ENCODE assay signal across 19 cellular contexts in genomic region chr12:114949081-114949480, GRCh38.
A peak's percentile ranks its signal among the peaks of the same experiment; 100 is the strongest.
DNase-seq lines count a peak whose midpoint lies in the region; ATAC-seq and TF ChIP-seq lines count a peak whose summit lies in the region.
"Had no signal": no experiment of that assay in that cellular context is flagged by ENCODE, and none has a peak within 500 bp of the region (broad histone marks: within the 10 kb centered on the region; RNA-seq: fewer than 3 reads in every experiment).

No MANE protein-coding gene starts in this region.

- no peaks in the 10 kb centered on the region for H3K36me3 ChIP-seq in SJSA1
- H3K36me3 ChIP-seq: BE2C, HAP-1 had no signal

- DNase-seq in SJSA1 (ENCODE audit: low read depth in 1 of 2, low spot score in 2 of 2) (peak in 1 of 2 experiments; percentile 61), mesothelial cell of epicardium (ENCODE audit: low spot score in 2 of 2, unreplicated experiment in 2 of 2) (no peak), NOMO-1 treated with dmso at 0.1 percent for 144 hours (lab: John Stamatoyannopoulos, UW; ENCODE audit: unreplicated experiment) (no peak), NCI-H226 (no peak)
- DNase-seq: ACHN; BE2C; C1 segment of cervical spinal cord; CD4-positive, CD25-positive, alpha-beta regulatory T cell; CD8-positive, alpha-beta memory T cell; COR-L47; DMS 273 treated with DMSO at 0.1 percent for 48 hours; DMS53; DND-41; EL; GM23248 had no signal

- H3K9me3 Mint-ChIP-seq in mesothelial cell of epicardium: no peaks in the 10 kb centered on the region

- peaks cover 25% of the 10 kb centered on the region for H3K4me1 ChIP-seq in SJSA1 (replicated peaks)
- H3K4me1 ChIP-seq: BE2C, HAP-1 had no signal

- H3K27ac Mint-ChIP-seq in mesothelial cell of epicardium: peak overlapping the region; percentile 37
- H3K27ac Mint-ChIP-seq: CD4-positive, CD25-positive, alpha-beta regulatory T cell; CD8-positive, alpha-beta memory T cell had no signal

- H3K27ac ChIP-seq in SJSA1: peak overlapping the region; percentile 77
- H3K27ac ChIP-seq: GM23248 had no signal

- TF ChIP-seq CTCF in mesothelial cell of epicardium (IDR thresholded peaks at IDR 0.05; ENCODE audit: unreplicated experiment): no peak

- peaks cover 48% of the 10 kb centered on the region for H3K4me1 Mint-ChIP-seq in mesothelial cell of epicardium
- H3K4me1 Mint-ChIP-seq: CD4-positive, CD25-positive, alpha-beta regulatory T cell; CD8-positive, alpha-beta memory T cell had no signal

- H3K4me3 ChIP-seq in SJSA1: no peak overlapping the region
- H3K4me3 ChIP-seq: GM12878, GM23248, HAP-1 had no signal

- H3K4me3 Mint-ChIP-seq in mesothelial cell of epicardium: no peak overlapping the region
- H3K4me3 Mint-ChIP-seq: CD4-positive, CD25-positive, alpha-beta regulatory T cell; CD8-positive, alpha-beta memory T cell had no signal

- no peaks in the 10 kb centered on the region for H3K27me3 ChIP-seq in SJSA1 (replicated peaks)
- H3K27me3 ChIP-seq: BE2C had no signal

- ATAC-seq in esophagus mucosa (peak; percentile 77), GM21528 (IDR thresholded peaks at IDR 0.05; ENCODE audit: low FRiP score, unreplicated experiment) (no peak)
- ATAC-seq: GM12878 had no signal

- H3K36me3 Mint-ChIP-seq in mesothelial cell of epicardium: no peaks in the 10 kb centered on the region
- H3K36me3 Mint-ChIP-seq: CD4-positive, CD25-positive, alpha-beta regulatory T cell; CD8-positive, alpha-beta memory T cell had no signal

- H3K9me3 ChIP-seq in SJSA1 (replicated peaks): no peaks in the 10 kb centered on the region; the same call in 1 of the 2 replicates
- H3K9me3 ChIP-seq: BE2C, HAP-1 had no signal

- H3K27me3 Mint-ChIP-seq in mesothelial cell of epicardium (ENCODE audit: low read depth): no peaks in the 10 kb centered on the region
- H3K27me3 Mint-ChIP-seq: CD4-positive, CD25-positive, alpha-beta regulatory T cell; CD8-positive, alpha-beta memory T cell had no signal
